Comparison of ENCODE assay signal across 33 cellular contexts in genomic region chr7:46757006-46757405, GRCh38.
"Had no signal": no experiment of that assay in that cellular context is flagged by ENCODE, and none has a peak within 500 bp of the region (broad histone marks: within the 10 kb centered on the region; RNA-seq: fewer than 3 reads in every experiment).

No MANE protein-coding gene starts in this region.

- H3K9me3 Mint-ChIP-seq: activated CD4-positive, alpha-beta memory T cell treated with anti-CD3 and anti-CD28 coated beads for 36 hours; activated naive CD8-positive, alpha-beta T cell treated with anti-CD3 and anti-CD28 coated beads, Interleukin-2, amount 10 ng/mL, durations not matched to agents 7 days and 5 days; activated T-helper 2 cell treated with anti-CD3 and anti-CD28 coated beads, Interferon-gamma antibody, Interleukin-2, Interleukin-4, amounts not matched to agents 10 μg/mL and 5 μg/mL and 100 μg/mL, durations not matched to agents 14 hours and 24 hours and 36 hours; dendritic cell treated with granulocyte-macrophage colony-stimulating factor and Interleukin-4, amounts not matched to agents 40 ng/mL and 50 ng/mL, for 4 days; endodermal cell; T-helper 2 cell treated with Interferon-gamma antibody and Interleukin-4, amounts not matched to agents 5 μg/mL and 100 μg/mL, for 36 hours had no signal

- FAIRE-seq: bronchial epithelial cell had no signal

- H3K27me3 Mint-ChIP-seq: activated CD4-positive, alpha-beta memory T cell treated with anti-CD3 and anti-CD28 coated beads for 36 hours; activated CD8-positive, alpha-beta memory T cell treated with anti-CD3 and anti-CD28 coated beads, Interleukin-2, amount 10 ng/mL, durations not matched to agents 7 days and 5 days; activated naive CD8-positive, alpha-beta T cell treated with anti-CD3 and anti-CD28 coated beads, Interleukin-2, amount 10 ng/mL, durations not matched to agents 7 days and 5 days; central memory CD8-positive, alpha-beta T cell; dendritic cell treated with granulocyte-macrophage colony-stimulating factor and Interleukin-4, amounts not matched to agents 40 ng/mL and 50 ng/mL, for 4 days; T-helper 17 cell had no signal

- H3K27me3 ChIP-seq: ascending aorta, brain microvascular endothelial cell, dorsolateral prefrontal cortex, gastrocnemius medialis, heart left ventricle had no signal

- H3K27ac ChIP-seq: brain microvascular endothelial cell, coronary artery, dorsolateral prefrontal cortex, gastrocnemius medialis, heart left ventricle, VCaP had no signal

- H3K4me3 ChIP-seq: ascending aorta, coronary artery, dorsolateral prefrontal cortex, gastrocnemius medialis, heart left ventricle had no signal

- H3K4me3 Mint-ChIP-seq: activated CD4-positive, alpha-beta memory T cell treated with anti-CD3 and anti-CD28 coated beads for 36 hours; activated CD8-positive, alpha-beta memory T cell treated with anti-CD3 and anti-CD28 coated beads, Interleukin-2, amount 10 ng/mL, durations not matched to agents 7 days and 5 days; activated CD8-positive, alpha-beta T cell treated with anti-CD3 and anti-CD28 coated beads, Interleukin-2, amount 10 ng/mL, durations not matched to agents 7 days and 5 days; activated naive CD4-positive, alpha-beta T cell treated with anti-CD3 and anti-CD28 coated beads for 36 hours; activated naive CD8-positive, alpha-beta T cell treated with anti-CD3 and anti-CD28 coated beads, Interleukin-2, amount 10 ng/mL, durations not matched to agents 7 days and 5 days; activated T-helper 1 cell treated with anti-CD3 and anti-CD28 coated beads, Interleukin-12 subunit alpha, Interleukin-12 subunit beta, Interleukin-2, Interleukin-4 antibody, amounts not matched to agents 30 ng/mL and 10 ng/mL and 1 ng/mL, durations not matched to agents 14 hours and 24 hours and 36 hours; central memory CD8-positive, alpha-beta T cell; dendritic cell treated with granulocyte-macrophage colony-stimulating factor and Interleukin-4, amounts not matched to agents 40 ng/mL and 50 ng/mL, for 4 days; endodermal cell; T-helper 17 cell; T-helper 2 cell treated with Interferon-gamma antibody and Interleukin-4, amounts not matched to agents 5 μg/mL and 100 μg/mL, for 36 hours; WTC11 had no signal

- H3K36me3 Mint-ChIP-seq: activated CD4-positive, alpha-beta memory T cell treated with anti-CD3 and anti-CD28 coated beads for 36 hours; activated CD8-positive, alpha-beta memory T cell treated with anti-CD3 and anti-CD28 coated beads, Interleukin-2, amount 10 ng/mL, durations not matched to agents 7 days and 5 days; activated naive CD4-positive, alpha-beta T cell treated with anti-CD3 and anti-CD28 coated beads, Interleukin-2, amount 50 U/mL, for 72 hours; activated naive CD8-positive, alpha-beta T cell treated with anti-CD3 and anti-CD28 coated beads, Interleukin-2, amount 10 ng/mL, durations not matched to agents 7 days and 5 days; WTC11 had no signal

- DNase-seq: activated CD4-positive, alpha-beta memory T cell treated with anti-CD3 and anti-CD28 coated beads for 36 hours; activated CD4-positive, alpha-beta T cell treated with anti-CD3 and anti-CD28 coated beads for 48 hours; activated CD8-positive, alpha-beta memory T cell treated with anti-CD3 and anti-CD28 coated beads, Interleukin-2, amount 10 ng/mL, durations not matched to agents 7 days and 5 days; activated CD8-positive, alpha-beta memory T cell treated with anti-CD3 and anti-CD28 coated beads, Interleukin-2, amount 50 U/mL, for 4 hours; activated CD8-positive, alpha-beta T cell treated with anti-CD3 and anti-CD28 coated beads, Interleukin-2, amount 10 ng/mL, durations not matched to agents 7 days and 5 days; activated effector memory CD4-positive, alpha-beta T cell treated with anti-CD3 and anti-CD28 coated beads, Interleukin-2, amount 50 U/mL, for 16 hours; activated naive CD4-positive, alpha-beta T cell treated with anti-CD3 and anti-CD28 coated beads for 36 hours; activated naive CD8-positive, alpha-beta T cell treated with anti-CD3 and anti-CD28 coated beads, Interleukin-2, amount 10 ng/mL, durations not matched to agents 7 days and 5 days; activated T-cell treated with anti-CD3 and anti-CD28 coated beads, Interleukin-2, amount 50 U/mL, for 1 hour; activated T-cell treated with anti-CD3 and anti-CD28 coated beads, Interleukin-2, amount 50 U/mL, for 48 hours; brain microvascular endothelial cell; dorsolateral prefrontal cortex; effector memory CD4-positive, alpha-beta T cell; endodermal cell; foreskin fibroblast; gastrocnemius medialis; glutamatergic neuron; heart left ventricle; T-helper 1 cell; T-helper 17 cell; T1000 had no signal

- H3K27ac Mint-ChIP-seq: activated CD4-positive, alpha-beta memory T cell treated with anti-CD3 and anti-CD28 coated beads for 36 hours; activated CD8-positive, alpha-beta memory T cell treated with anti-CD3 and anti-CD28 coated beads, Interleukin-2, amount 10 ng/mL, durations not matched to agents 7 days and 5 days; activated CD8-positive, alpha-beta T cell treated with anti-CD3 and anti-CD28 coated beads, Interleukin-2, amount 10 ng/mL, durations not matched to agents 7 days and 5 days; activated naive CD4-positive, alpha-beta T cell treated with anti-CD3 and anti-CD28 coated beads for 36 hours; activated naive CD4-positive, alpha-beta T cell treated with anti-CD3 and anti-CD28 coated beads, Interleukin-2, amount 50 U/mL, for 72 hours; activated naive CD8-positive, alpha-beta T cell treated with anti-CD3 and anti-CD28 coated beads, Interleukin-2, amount 10 ng/mL, durations not matched to agents 7 days and 5 days; activated T-helper 1 cell treated with anti-CD3 and anti-CD28 coated beads, Interleukin-12 subunit alpha, Interleukin-12 subunit beta, Interleukin-2, Interleukin-4 antibody, amounts not matched to agents 30 ng/mL and 10 ng/mL and 1 ng/mL, durations not matched to agents 14 hours and 24 hours and 36 hours; activated T-helper 2 cell treated with anti-CD3 and anti-CD28 coated beads, Interferon-gamma antibody, Interleukin-2, Interleukin-4, amounts not matched to agents 10 μg/mL and 5 μg/mL and 100 μg/mL, durations not matched to agents 14 hours and 24 hours and 36 hours; dendritic cell treated with granulocyte-macrophage colony-stimulating factor and Interleukin-4, amounts not matched to agents 40 ng/mL and 50 ng/mL, for 4 days; endodermal cell; T-helper 17 cell; T-helper 2 cell treated with Interferon-gamma antibody and Interleukin-4, amounts not matched to agents 5 μg/mL and 100 μg/mL, for 36 hours; WTC11 had no signal

- ATAC-seq: activated CD8-positive, alpha-beta memory T cell treated with anti-CD3 and anti-CD28 coated beads, Interleukin-2, amount 10 ng/mL, durations not matched to agents 7 days and 5 days; activated CD8-positive, alpha-beta T cell treated with anti-CD3 and anti-CD28 coated beads, Interleukin-2, amount 10 ng/mL, durations not matched to agents 7 days and 5 days; activated naive CD4-positive, alpha-beta T cell treated with anti-CD3 and anti-CD28 coated beads, Interleukin-2, amount 50 U/mL, for 72 hours; esophagus mucosa; gastrocnemius medialis; heart left ventricle; T-helper 17 cell; WTC11 had no signal

- H3K36me3 ChIP-seq: ascending aorta, brain microvascular endothelial cell, gastrocnemius medialis, heart left ventricle had no signal

- H3K4me1 Mint-ChIP-seq: activated CD8-positive, alpha-beta memory T cell treated with anti-CD3 and anti-CD28 coated beads, Interleukin-2, amount 10 ng/mL, durations not matched to agents 7 days and 5 days; activated naive CD8-positive, alpha-beta T cell treated with anti-CD3 and anti-CD28 coated beads, Interleukin-2, amount 10 ng/mL, durations not matched to agents 7 days and 5 days; central memory CD8-positive, alpha-beta T cell; T-helper 17 cell had no signal

- H3K9me3 ChIP-seq: ascending aorta, gastrocnemius medialis, heart left ventricle had no signal
